ENCODE assay signal across 39 cellular contexts in genomic region chr10:100083623-100084022, GRCh38. TPM values are rescaled to one million over a fixed set of nuclear protein-coding genes. Genes with fewer than 3 reads are reported as not detected.
"Had no signal": no experiment of that assay in that cellular context is flagged by ENCODE, and none has a peak within 500 bp of the region (broad histone marks: within the 10 kb centered on the region; RNA-seq: fewer than 3 reads in every experiment).

No MANE protein-coding gene starts in this region.

- FAIRE-seq: astrocyte, bronchial epithelial cell, colon had no signal

- H3K36me3 ChIP-seq: adrenal gland, ascending aorta, brain microvascular endothelial cell, breast epithelium, cardiac muscle cell had no signal

- H3K9me3 ChIP-seq: adrenal gland, ascending aorta, body of pancreas, breast epithelium had no signal

- H3K27me3 ChIP-seq: adrenal gland, ascending aorta, body of pancreas, cardiac muscle cell had no signal

- H3K4me1 ChIP-seq: adrenal gland, ascending aorta, breast epithelium had no signal

- DNase-seq: activated effector memory CD4-positive, alpha-beta T cell treated with anti-CD3 and anti-CD28 coated beads, Interleukin-2, amount 50 U/mL, for 16 hours; activated effector memory CD4-positive, alpha-beta T cell treated with Interleukin-2 at 50 U/mL for 16 hours; activated gamma-delta T cell; activated gamma-delta T cell treated with Interleukin-2 at 50 U/mL for 16 hours; activated naive CD4-positive, alpha-beta T cell; activated naive CD4-positive, alpha-beta T cell treated with anti-CD3 and anti-CD28 coated beads for 36 hours; activated naive CD4-positive, alpha-beta T cell treated with anti-CD3 and anti-CD28 coated beads, Interleukin-2, amount 10 ng/mL, durations not matched to agents 7 days and 5 days; activated naive CD4-positive, alpha-beta T cell treated with anti-CD3 and anti-CD28 coated beads, Interleukin-2, amount 50 U/mL, for 16 hours; activated naive CD4-positive, alpha-beta T cell treated with Interleukin-2 at 50 U/mL for 16 hours; activated naive CD8-positive, alpha-beta T cell treated with anti-CD3 and anti-CD28 coated beads for 36 hours; activated naive CD8-positive, alpha-beta T cell treated with anti-CD3 and anti-CD28 coated beads, Interleukin-2, amount 10 ng/mL, durations not matched to agents 7 days and 5 days; activated naive CD8-positive, alpha-beta T cell treated with anti-CD3 and anti-CD28 coated beads, Interleukin-2, amount 50 U/mL, for 24 hours; activated T-cell treated with anti-CD3 and anti-CD28 coated beads, Interleukin-2, amount 50 U/mL, for 24 hours; activated T-cell treated with anti-CD3 and anti-CD28 coated beads, Interleukin-2, amount 50 U/mL, for 4 hours; activated T-cell treated with anti-CD3 and anti-CD28 coated beads, Interleukin-2, amount 50 U/mL, for 48 hours; activated T-cell treated with anti-CD3 and anti-CD28 coated beads, Interleukin-2, amount 50 U/mL, for 72 hours; adrenal gland; amniotic stem cell; amygdala; anterior cingulate cortex; aorta; body of pancreas; brain microvascular endothelial cell; caudate nucleus; central memory CD4-positive, alpha-beta T cell; cerebellar nuclear complex had no signal

- ATAC-seq: activated naive CD4-positive, alpha-beta T cell treated with anti-CD3 and anti-CD28 coated beads, Interleukin-2, amount 50 U/mL, for 72 hours; activated naive CD8-positive, alpha-beta T cell treated with anti-CD3 and anti-CD28 coated beads, Interleukin-2, amount 50 U/mL, for 24 hours; activated T-cell treated with anti-CD3 and anti-CD28 coated beads, Interleukin-2, amount 50 U/mL, for 4 hours; activated T-cell treated with anti-CD3 and anti-CD28 coated beads, Interleukin-2, amount 50 U/mL, for 72 hours; activated T-helper 17 cell treated with anti-CD3 and anti-CD28 coated beads, Interleukin-2, amount 50 U/mL, for 72 hours; body of pancreas had no signal

- H3K27ac ChIP-seq: adrenal gland, ascending aorta, body of pancreas, brain microvascular endothelial cell, breast epithelium, cardiac muscle cell had no signal

- H3K4me3 ChIP-seq: adrenal gland, ascending aorta, body of pancreas, breast epithelium, cardiac muscle cell had no signal

RNA-seq across cellular contexts. Expression of gene CPN1, which starts 2.0 kb away (rescaled TPM):
- total RNA-seq: activated naive CD4-positive, alpha-beta T cell treated with anti-CD3 and anti-CD28 coated beads for 36 hours; activated naive CD4-positive, alpha-beta T cell treated with anti-CD3 and anti-CD28 coated beads, Interleukin-2, amount 50 U/mL, for 72 hours; activated naive CD8-positive, alpha-beta T cell treated with anti-CD3 and anti-CD28 coated beads for 36 hours; activated naive CD8-positive, alpha-beta T cell treated with anti-CD3 and anti-CD28 coated beads, Interleukin-2, amount 10 ng/mL, durations not matched to agents 7 days and 5 days; activated T-cell treated with anti-CD3 and anti-CD28 coated beads, Interleukin-2, amount 50 U/mL, for 4 hours; activated T-cell treated with anti-CD3 and anti-CD28 coated beads, Interleukin-2, amount 50 U/mL, for 72 hours; activated T-helper 1 cell treated with anti-CD3 and anti-CD28 coated beads, Interleukin-12 subunit alpha, Interleukin-12 subunit beta, Interleukin-2, Interleukin-4 antibody, amounts not matched to agents 30 ng/mL and 10 ng/mL and 1 ng/mL, durations not matched to agents 14 hours and 24 hours and 36 hours; activated T-helper 17 cell treated with anti-CD3 and anti-CD28 coated beads, Interleukin-2, amount 50 U/mL, for 72 hours; activated T-helper 2 cell treated with anti-CD3 and anti-CD28 coated beads, Interferon-gamma antibody, Interleukin-2, Interleukin-4, amounts not matched to agents 10 μg/mL and 5 μg/mL and 100 μg/mL, durations not matched to agents 14 hours and 24 hours and 36 hours; adrenal gland; aorta; ascending aorta; astrocyte; body of pancreas; breast epithelium; bronchial epithelial cell; cardiac muscle cell; cerebellum; chondrocyte had no signal
- polyA plus RNA-seq: adipose tissue, adrenal gland, aorta, cardiac muscle cell had no signal
